ENCODE assay signal across 1 cellular context in genomic region chr3:155608237-155608636, GRCh38.
TF ChIP-seq lines count a peak whose summit lies in the region.

No MANE protein-coding gene starts in this region.

TF ChIP-seq in HepG2, 621 proteins besides CTCF, POLR2A, EP300 and RAD21:
- TF ChIP-seq THAP9 (CRISPR knock-in tag; IDR thresholded peaks at IDR 0.05; ENCODE audit: borderline replicate concordance): no peak
- TF ChIP-seq ZNF687 (CRISPR knock-in tag; IDR thresholded peaks at IDR 0.05): peak; percentile 41
